8 cellular contexts compared by ENCODE assay signal in the genomic region with DNA sequence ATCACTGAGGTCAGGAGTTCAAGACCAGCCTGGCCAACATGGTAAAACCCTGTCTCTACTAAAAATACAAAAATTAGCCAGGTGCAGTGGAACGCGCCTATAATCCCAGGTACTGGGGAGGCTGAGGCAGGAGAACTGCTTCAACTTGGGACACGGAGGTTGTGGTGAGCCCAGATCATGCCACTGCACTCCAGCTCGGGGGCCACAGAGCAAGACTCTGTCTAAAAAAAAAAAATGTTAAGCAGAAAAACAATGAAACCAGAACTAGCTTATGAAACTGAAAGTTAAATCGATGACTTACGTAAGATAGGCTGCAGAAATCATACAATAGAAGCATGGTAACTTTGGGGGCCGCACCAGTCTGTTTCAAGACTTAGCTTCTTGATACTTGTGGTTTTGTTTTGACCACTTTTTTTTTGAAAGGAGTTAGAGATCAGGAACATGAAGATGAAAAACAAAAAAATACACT. TPM values are rescaled to one million over a fixed set of nuclear protein-coding genes. Genes with fewer than 3 reads are reported as not detected.
DNase-seq lines count a peak whose midpoint lies in the region; ATAC-seq and TF ChIP-seq lines count a peak whose summit lies in the region.

No MANE protein-coding gene starts in this region.

- no peaks in the 10 kb centered on the region for H3K27me3 Mint-ChIP-seq in naive thymus-derived CD4-positive, alpha-beta T cell

- H3K27ac ChIP-seq in HL-60 (replicated peaks), result peak overlapping the region; percentile 38
- H3K27ac ChIP-seq in naive thymus-derived CD4-positive, alpha-beta T cell (ENCODE audit: low read depth, low read length), result peak overlapping the region; percentile 85
- H3K27ac ChIP-seq in foreskin keratinocyte, result no peak overlapping the region

- POLR2A ChIA-PET in naive thymus-derived CD4-positive, alpha-beta T cell (lab: Charles Lee), result interaction anchor here (0.5 to 3.1 kb wide), 20 partner anchors 9 to 190 kb away, joined by 3 to 17 read pairs (median 4); a partner anchor contains a TSS

- H3K27ac Mint-ChIP-seq in naive thymus-derived CD4-positive, alpha-beta T cell, result peak overlapping the region; percentile 91 to 100 (median 98)

- H3K4me3 Mint-ChIP-seq in naive thymus-derived CD4-positive, alpha-beta T cell, result peak overlapping the region; percentile 74 to 92 (median 87)

- no peaks in the 10 kb centered on the region for H3K9me3 ChIP-seq in naive thymus-derived CD4-positive, alpha-beta T cell (ENCODE audit: control insufficient read depth in 2 of 3, low read length in 3 of 3)

- H3K4me1 ChIP-seq in naive thymus-derived CD4-positive, alpha-beta T cell (ENCODE audit: control insufficient read depth in 2 of 2, insufficient read depth in 2 of 2, low read length in 2 of 2), result peaks cover 49 to 50% of the 10 kb centered on the region in 2 donors
- H3K4me1 ChIP-seq in foreskin keratinocyte, result no peaks in the 10 kb centered on the region

- H3K4me3 ChIP-seq in HL-60 (replicated peaks; ENCODE audit: insufficient read depth, low read length), result no peak overlapping the region; the same call in 1 of the 2 replicates
- H3K4me3 ChIP-seq in naive thymus-derived CD4-positive, alpha-beta T cell (ENCODE audit: low read length), result peak overlapping the region; percentile 36

- ATAC-seq in GM21381 (IDR thresholded peaks at IDR 0.05; ENCODE audit: unreplicated experiment), result peak; percentile 88
- peak; percentile 95 for ATAC-seq in naive thymus-derived CD4-positive, alpha-beta T cell
- ATAC-seq in foreskin keratinocyte, result no peak

- peaks cover 40 to 87% (median 77%) of the 10 kb centered on the region in 7 donors for H3K4me1 Mint-ChIP-seq in naive thymus-derived CD4-positive, alpha-beta T cell

- TF ChIP-seq CTCF in HL-60 (IDR thresholded peaks at IDR 0.05; ENCODE audit: insufficient read depth, low read length) (no peak), foreskin keratinocyte (conservative IDR thresholded peaks at IDR 0.05) (no peak)

- CTCF ChIA-PET in naive thymus-derived CD4-positive, alpha-beta T cell (lab: Charles Lee), result interaction anchor here (0.6 to 2.9 kb wide), 7 partner anchors 9 to 315 kb away, joined by 3 to 17 read pairs (median 4); no protein-coding TSS in a partner anchor

- H3K36me3 ChIP-seq in naive thymus-derived CD4-positive, alpha-beta T cell (ENCODE audit: control insufficient read depth in 2 of 3, insufficient read depth in 3 of 3, low read length in 3 of 3), result no peaks in the 10 kb centered on the region

- H3K9me3 Mint-ChIP-seq in naive thymus-derived CD4-positive, alpha-beta T cell, result peaks cover 0 to 3% (median 0%) of the 10 kb centered on the region in 11 donors

- H3K27me3 ChIP-seq in HL-60 (ENCODE audit: insufficient read depth, poor library complexity, severe bottlenecking), result no peaks in the 10 kb centered on the region
- no peaks in the 10 kb centered on the region for H3K27me3 ChIP-seq in naive thymus-derived CD4-positive, alpha-beta T cell (ENCODE audit: control insufficient read depth in 2 of 2, insufficient read depth in 2 of 2, low read length in 2 of 2)
- no peaks in the 10 kb centered on the region for H3K27me3 ChIP-seq in foreskin keratinocyte

- intact Hi-C loops in naive thymus-derived CD4-positive, alpha-beta T cell (cut with micrococcal nuclease), result loop anchor here (1.0 to 2.0 kb wide), 6 partner anchors 8 to 675 kb away; a partner anchor contains a TSS

- DNase-seq in CD1c-positive myeloid dendritic cell (ENCODE audit: extremely low spot score), result peak; percentile 75
- peak; percentile 21 to 36 for DNase-seq in HL-60 (ENCODE audit: low read depth in 1 of 2, low spot score in 1 of 2)
- DNase-seq in activated T-cell treated with anti-CD3 and anti-CD28 coated beads for 24 hours (ENCODE audit: low read depth), result peak; percentile 42
- DNase-seq in naive thymus-derived CD4-positive, alpha-beta T cell, result peak; percentile 18 to 89 (median 85)
- DNase-seq in foreskin keratinocyte, result no peak
- DNase-seq in putamen (ENCODE audit: low spot score), result no peak
- no peak for DNase-seq in NCI-H2196 treated with DMSO at 0.1 percent for 48 hours (lab: John Stamatoyannopoulos, UW; ENCODE audit: unreplicated experiment)

- H3K36me3 Mint-ChIP-seq in naive thymus-derived CD4-positive, alpha-beta T cell, result peaks cover 0 to 13% (median 0%) of the 10 kb centered on the region in 5 donors

RNA-seq across cellular contexts. Expression of a gene that starts 6.2 kb away (rescaled TPM):
- 10 to 100 TPM; 15.0 to 25.0 (median 16.5) TPM for total RNA-seq in naive thymus-derived CD4-positive, alpha-beta T cell
- 10 to 100 TPM in 1 of 2 donors, 1 to 10 TPM in 1; 5.2 to 10.8 TPM for polyA plus RNA-seq in naive thymus-derived CD4-positive, alpha-beta T cell
- total RNA-seq in foreskin keratinocyte, result 2.8 and 3.6 TPM in 2 replicates
- polyA plus RNA-seq in foreskin keratinocyte, result 0.68 and 0.69 TPM in 2 replicates

Comparison
In these comparisons a context has a peak if more than half of its experiments do, and no peak if none do; other contexts are left out.
1. DNase-seq: peak in CD1c-positive myeloid dendritic cell (single experiment), HL-60 (2 of 2), activated T-cell treated with anti-CD3 and anti-CD28 coated beads for 24 hours (single experiment) and naive thymus-derived CD4-positive, alpha-beta T cell (9 of 9); none in foreskin keratinocyte (0 of 2), putamen (single experiment) and NCI-H2196 treated with DMSO at 0.1 percent for 48 hours (single experiment).